In genomic region chr1:94247146-94248094, GRCh38 we compare ENCODE assay signal across 8 cellular contexts. TPM values are rescaled to one million over a fixed set of nuclear protein-coding genes. Genes with fewer than 3 reads are reported as not detected.
A peak's percentile ranks its signal among the peaks of the same experiment; 100 is the strongest.
DNase-seq lines count a peak whose midpoint lies in the region; ATAC-seq and TF ChIP-seq lines count a peak whose summit lies in the region.

No MANE protein-coding gene starts in this region.

- peak overlapping the region; percentile 45 for H3K4me3 ChIP-seq in neuron (ENCODE audit: low read length)

- peaks cover 18% of the 10 kb centered on the region for H3K9me3 Mint-ChIP-seq in activated T-cell treated with anti-CD3 and anti-CD28 coated beads, Interleukin-2, amount 50 U/mL, for 4 hours

- no peaks in the 10 kb centered on the region for H3K36me3 ChIP-seq in neuron (ENCODE audit: insufficient read depth, low read length)

- H3K27ac ChIP-seq in foreskin keratinocyte: peak overlapping the region; percentile 73

- ATAC-seq in HG02623 (IDR thresholded peaks at IDR 0.05; ENCODE audit: unreplicated experiment) (peak; percentile 84), foreskin keratinocyte (peak; percentile 82)
- peak; percentile 75 to 82 for ATAC-seq in activated T-cell treated with anti-CD3 and anti-CD28 coated beads, Interleukin-2, amount 50 U/mL, for 4 hours

- TF ChIP-seq CTCF in foreskin keratinocyte (conservative IDR thresholded peaks at IDR 0.05): no peak

- peaks cover 10% of the 10 kb centered on the region for H3K4me1 Mint-ChIP-seq in activated T-cell treated with anti-CD3 and anti-CD28 coated beads, Interleukin-2, amount 50 U/mL, for 4 hours (ENCODE audit: low read depth)

- peak overlapping the region; percentile 65 for H3K4me3 Mint-ChIP-seq in activated T-cell treated with anti-CD3 and anti-CD28 coated beads, Interleukin-2, amount 50 U/mL, for 4 hours

- no peaks in the 10 kb centered on the region for H3K36me3 Mint-ChIP-seq in activated T-cell treated with anti-CD3 and anti-CD28 coated beads, Interleukin-2, amount 50 U/mL, for 4 hours (ENCODE audit: insufficient read depth)

- no peaks in the 10 kb centered on the region for H3K9me3 ChIP-seq in neuron (ENCODE audit: low read length)

- DNase-seq in stimulated activated CD4-positive, alpha-beta T cell treated with anti-CD3 and anti-CD28 coated beads, Interleukin-15, amount 100 ng/mL, for 24 hours: peak; percentile 71
- no peak for DNase-seq in stimulated activated CD4-positive, alpha-beta T cell treated with anti-CD3 and anti-CD28 coated beads, Interleukin-12 subunit alpha, Interleukin-12 subunit beta, amount 100 ng/mL, for 4 hours
- peak; percentile 45 for DNase-seq in NCI-H2196 treated with DMSO at 0.1 percent for 48 hours (lab: John Stamatoyannopoulos, UW; ENCODE audit: unreplicated experiment)
- DNase-seq in activated T-cell treated with anti-CD3 and anti-CD28 coated beads, Interleukin-2, amount 50 U/mL, for 4 hours: no peak
- no peak for DNase-seq in foreskin keratinocyte
- no peak for DNase-seq in inferior parietal cortex (ENCODE audit: extremely low spot score)

- H3K27me3 ChIP-seq in foreskin keratinocyte (no peaks in the 10 kb centered on the region), neuron (ENCODE audit: insufficient read depth, low read length) (peaks cover 54% of the 10 kb centered on the region)

- peak overlapping the region; percentile 94 for H2AFZ ChIP-seq in neuron (ENCODE audit: low read depth, low read length)

- H3K27me3 Mint-ChIP-seq in activated T-cell treated with anti-CD3 and anti-CD28 coated beads, Interleukin-2, amount 50 U/mL, for 4 hours (ENCODE audit: low read depth): peaks cover 66% of the 10 kb centered on the region

- H3K4me1 ChIP-seq in foreskin keratinocyte (peaks cover 24% of the 10 kb centered on the region), neuron (ENCODE audit: insufficient read depth, low read length) (peaks cover 7% of the 10 kb centered on the region)

RNA-seq across cellular contexts. Expression of gene ARHGAP29, which starts 10.0 kb away (rescaled TPM):
- total RNA-seq in activated T-cell treated with anti-CD3 and anti-CD28 coated beads, Interleukin-2, amount 50 U/mL, for 4 hours: under 1 TPM; 0.16 to 0.33 (median 0.26) TPM
- 172 and 231 TPM in 2 replicates for total RNA-seq in foreskin keratinocyte
- 40.7 and 41.9 TPM in 2 replicates for polyA plus RNA-seq in foreskin keratinocyte

Comparison
In these comparisons a context has a peak if more than half of its experiments do, and no peak if none do; other contexts are left out.
1. DNase-seq: peak in stimulated activated CD4-positive, alpha-beta T cell treated with anti-CD3 and anti-CD28 coated beads, Interleukin-15, amount 100 ng/mL, for 24 hours (single experiment) and NCI-H2196 treated with DMSO at 0.1 percent for 48 hours (single experiment); none in stimulated activated CD4-positive, alpha-beta T cell treated with anti-CD3 and anti-CD28 coated beads, Interleukin-12 subunit alpha, Interleukin-12 subunit beta, amount 100 ng/mL, for 4 hours (single experiment), activated T-cell treated with anti-CD3 and anti-CD28 coated beads, Interleukin-2, amount 50 U/mL, for 4 hours (single experiment), foreskin keratinocyte (0 of 2) and inferior parietal cortex (single experiment).
2. RNA of gene ARHGAP29, which starts 10.0 kb away (total RNA-seq): 172 to 231 TPM in foreskin keratinocyte; 0.16 to 0.33 TPM in activated T-cell treated with anti-CD3 and anti-CD28 coated beads, Interleukin-2, amount 50 U/mL, for 4 hours; every median in the first group is over 100 times any median in the second.
3. Peak in every context shown above with its lines, with median percentiles within 50 percentile points of each other: ATAC-seq.